29 cellular contexts compared by ENCODE assay signal in the genomic region with DNA sequence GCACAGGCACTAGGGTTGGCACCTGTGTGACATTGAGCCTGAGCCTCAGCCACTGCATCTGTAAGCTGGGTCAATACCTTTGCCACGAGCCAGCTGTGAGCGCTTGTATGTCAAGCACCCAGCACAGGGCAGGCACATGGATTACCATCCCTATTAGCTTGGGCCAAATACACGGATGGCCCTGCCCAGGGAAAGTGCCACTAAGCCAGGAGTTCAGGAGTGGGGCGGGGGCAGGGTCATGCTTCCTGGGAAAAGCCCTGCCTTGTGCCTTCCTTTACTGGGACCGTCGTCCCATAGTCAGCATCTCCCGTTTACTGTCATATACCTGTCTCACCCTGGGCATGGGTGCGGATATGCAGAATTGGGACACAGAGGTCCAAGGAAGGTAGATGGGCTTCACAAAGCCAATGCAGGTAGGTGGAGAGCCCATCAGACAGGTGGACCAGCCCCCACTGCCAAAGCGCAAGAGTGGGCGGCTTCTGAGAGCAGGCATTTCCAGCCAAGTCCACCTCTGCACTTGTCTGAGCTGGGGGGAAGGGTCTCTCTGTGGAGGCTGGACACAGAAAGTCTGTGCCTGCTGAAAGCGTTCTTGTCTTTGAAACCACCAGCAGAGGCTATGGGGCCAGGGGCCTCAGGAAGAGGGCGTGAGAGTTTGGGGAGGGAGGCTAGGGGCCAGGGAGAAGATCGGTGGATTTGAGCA.
"Had no signal": no experiment of that assay in that cellular context is flagged by ENCODE, and none has a peak within 500 bp of the region (broad histone marks: within the 10 kb centered on the region; RNA-seq: fewer than 3 reads in every experiment).

No MANE protein-coding gene starts in this region.

- H3K36me3 ChIP-seq: SJCRH30 had no signal

- H3K27me3 Mint-ChIP-seq: activated CD4-positive, alpha-beta T cell treated with anti-CD3 and anti-CD28 coated beads for 36 hours; activated naive CD4-positive, alpha-beta T cell treated with anti-CD3 and anti-CD28 coated beads, Interleukin-2, amount 50 U/mL, for 24 hours had no signal

- H3K4me1 ChIP-seq: SJCRH30 had no signal

- H3K4me3 Mint-ChIP-seq: activated CD4-positive, alpha-beta memory T cell treated with anti-CD3 and anti-CD28 coated beads, Interleukin-2, amount 10 ng/mL, durations not matched to agents 7 days and 5 days; activated CD4-positive, alpha-beta T cell treated with anti-CD3 and anti-CD28 coated beads for 36 hours; activated naive CD4-positive, alpha-beta T cell treated with anti-CD3 and anti-CD28 coated beads, Interleukin-2, amount 50 U/mL, for 24 hours; activated T-cell treated with anti-CD3 and anti-CD28 coated beads, Interleukin-2, amount 50 U/mL, for 72 hours; brain had no signal

- DNase-seq: activated CD4-positive, alpha-beta memory T cell treated with anti-CD3 and anti-CD28 coated beads, Interleukin-2, amount 10 ng/mL, durations not matched to agents 7 days and 5 days; activated CD4-positive, alpha-beta T cell treated with anti-CD3 and anti-CD28 coated beads for 36 hours; activated CD4-positive, alpha-beta T cell treated with anti-CD3 and anti-CD28 coated beads, Interleukin-2, amount 50 U/mL, for 1 hour; activated CD4-positive, CD25-positive, alpha-beta regulatory T cell; activated naive CD4-positive, alpha-beta T cell; activated T-cell treated with anti-CD3 and anti-CD28 coated beads for 4 hours; activated T-cell treated with anti-CD3 and anti-CD28 coated beads, Interleukin-2, amount 50 U/mL, for 72 hours; amygdala; Karpas-422; MM.1S; NCI-H1105 treated with DMSO at 0.1 percent for 48 hours; NCI-H1436 treated with DMSO at 0.1 percent for 48 hours; NCI-H187; NCI-H2081; NCI-H510A treated with DMSO at 0.1 percent for 48 hours; NCI-H69; NK-92 treated with Interleukin-12 subunit alpha and Interleukin-12 subunit beta, amount 100 ng/mL, for 24 hours; OCI-M1; Right ventricle myocardium superior; RPMI8226; SJCRH30; SK-N-SH; T-helper 1 cell had no signal

- H3K4me1 Mint-ChIP-seq: activated CD4-positive, alpha-beta memory T cell treated with anti-CD3 and anti-CD28 coated beads, Interleukin-2, amount 10 ng/mL, durations not matched to agents 7 days and 5 days; activated CD4-positive, alpha-beta T cell treated with anti-CD3 and anti-CD28 coated beads for 36 hours; activated naive CD4-positive, alpha-beta T cell treated with anti-CD3 and anti-CD28 coated beads, Interleukin-2, amount 50 U/mL, for 24 hours had no signal

- ATAC-seq: activated CD4-positive, alpha-beta T cell treated with anti-CD3 and anti-CD28 coated beads for 36 hours; activated T-cell treated with anti-CD3 and anti-CD28 coated beads, Interleukin-2, amount 50 U/mL, for 72 hours; K562; Panc1 had no signal

- H3K27ac ChIP-seq: SJCRH30, VCaP had no signal

- H3K9me3 ChIP-seq: SJCRH30, SK-N-SH had no signal

- H3K36me3 Mint-ChIP-seq: activated naive CD4-positive, alpha-beta T cell treated with anti-CD3 and anti-CD28 coated beads, Interleukin-2, amount 50 U/mL, for 24 hours; brain had no signal

- H3K27ac Mint-ChIP-seq: activated CD4-positive, alpha-beta memory T cell treated with anti-CD3 and anti-CD28 coated beads, Interleukin-2, amount 10 ng/mL, durations not matched to agents 7 days and 5 days; activated CD4-positive, alpha-beta T cell treated with anti-CD3 and anti-CD28 coated beads for 36 hours; activated naive CD4-positive, alpha-beta T cell treated with anti-CD3 and anti-CD28 coated beads, Interleukin-2, amount 50 U/mL, for 24 hours; activated T-cell treated with anti-CD3 and anti-CD28 coated beads, Interleukin-2, amount 50 U/mL, for 72 hours; activated T-helper 2 cell treated with anti-CD3 and anti-CD28 coated beads, Interferon-gamma antibody, Interleukin-2, Interleukin-4, amounts not matched to agents 10 μg/mL and 5 μg/mL and 100 μg/mL, durations not matched to agents 14 hours and 24 hours and 36 hours had no signal

- H3K27me3 ChIP-seq: SJCRH30 had no signal

- H3K9me3 Mint-ChIP-seq: activated CD4-positive, alpha-beta memory T cell treated with anti-CD3 and anti-CD28 coated beads, Interleukin-2, amount 10 ng/mL, durations not matched to agents 7 days and 5 days; activated naive CD4-positive, alpha-beta T cell treated with anti-CD3 and anti-CD28 coated beads, Interleukin-2, amount 50 U/mL, for 24 hours; activated T-cell treated with anti-CD3 and anti-CD28 coated beads, Interleukin-2, amount 50 U/mL, for 72 hours; activated T-helper 2 cell treated with anti-CD3 and anti-CD28 coated beads, Interferon-gamma antibody, Interleukin-2, Interleukin-4, amounts not matched to agents 10 μg/mL and 5 μg/mL and 100 μg/mL, durations not matched to agents 14 hours and 24 hours and 36 hours; brain had no signal

- H3K4me3 ChIP-seq: K562, SJCRH30 had no signal
